ENCODE assay signal across 15 cellular contexts in the genomic region with DNA sequence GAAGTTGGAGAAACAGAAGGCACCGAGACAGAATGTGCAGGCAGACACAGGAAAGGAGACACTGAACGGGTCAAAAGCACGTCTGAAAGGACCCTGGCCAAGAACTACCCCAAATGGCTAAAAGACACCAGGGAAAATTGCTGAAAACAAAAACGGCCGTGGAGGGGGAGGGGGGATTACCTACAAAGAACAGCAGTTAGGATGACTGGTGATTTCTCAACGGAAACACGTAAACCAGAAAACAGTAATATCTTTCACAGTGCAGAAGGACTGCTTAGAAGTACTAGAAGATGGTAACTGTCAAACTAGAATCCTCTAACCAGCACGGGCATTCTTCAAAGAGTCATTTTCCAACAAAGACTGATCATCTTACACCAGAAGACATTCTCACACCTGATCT.
DNase-seq lines count a peak whose midpoint lies in the region; ATAC-seq lines count a peak whose summit lies in the region.
"Had no signal": no experiment of that assay in that cellular context is flagged by ENCODE, and none has a peak within 500 bp of the region (broad histone marks: within the 10 kb centered on the region; RNA-seq: fewer than 3 reads in every experiment).

No MANE protein-coding gene starts in this region.

- H3K4me1 Mint-ChIP-seq in activated CD4-positive, alpha-beta T cell treated with anti-CD3 and anti-CD28 coated beads, Interleukin-2, amount 10 ng/mL, durations not matched to agents 24 days and 14 days = peaks cover 71% of the 10 kb centered on the region
- peaks cover 52 to 62% of the 10 kb centered on the region in 2 donors for H3K4me1 Mint-ChIP-seq in effector memory CD8-positive, alpha-beta T cell (ENCODE audit: low read depth in 2 of 2)

- ATAC-seq in effector memory CD8-positive, alpha-beta T cell (replicated peaks) = no peak
- peak; percentile 26 for ATAC-seq in stimulated activated naive CD8-positive, alpha-beta T cell treated with anti-CD3 and anti-CD28 coated beads, Interleukin-15, Interleukin-2, amounts not matched to agents 100 U/mL and 50 U/mL, for 24 hours

- H3K27me3 Mint-ChIP-seq in activated CD4-positive, alpha-beta T cell treated with anti-CD3 and anti-CD28 coated beads, Interleukin-2, amount 10 ng/mL, durations not matched to agents 24 days and 14 days = no peaks in the 10 kb centered on the region
- H3K27me3 Mint-ChIP-seq in effector memory CD8-positive, alpha-beta T cell = no peaks in the 10 kb centered on the region

- H3K4me3 ChIP-seq in SJSA1 = no peak overlapping the region
- H3K4me3 ChIP-seq: heart right ventricle, skin epidermis, thyroid gland had no signal

- intact Hi-C loops in activated CD4-positive, alpha-beta T cell treated with anti-CD3 and anti-CD28 coated beads, Interleukin-2, amount 10 ng/mL, durations not matched to agents 24 days and 14 days (cut with micrococcal nuclease) = loop anchor here (2.0 to 5.0 kb wide), 4 partner anchors 39 to 123 kb away; no protein-coding TSS in a partner anchor

- peak overlapping the region; percentile 61 for H3K27ac Mint-ChIP-seq in activated CD4-positive, alpha-beta T cell treated with anti-CD3 and anti-CD28 coated beads, Interleukin-2, amount 10 ng/mL, durations not matched to agents 24 days and 14 days
- H3K27ac Mint-ChIP-seq in effector memory CD8-positive, alpha-beta T cell = peak overlapping the region; percentile 81 to 93

- no peaks in the 10 kb centered on the region for H3K27me3 ChIP-seq in SJSA1 (replicated peaks)
- H3K27me3 ChIP-seq: heart right ventricle, thyroid gland had no signal

- DNase-seq in activated CD4-positive, alpha-beta T cell treated with anti-CD3 and anti-CD28 coated beads, Interleukin-2, amount 10 ng/mL, durations not matched to agents 24 days and 14 days = no peak
- no peak for DNase-seq in activated CD4-positive, alpha-beta T cell treated with anti-CD3 and anti-CD28 coated beads, Interleukin-2, amount 50 U/mL, for 1 hour
- DNase-seq in SJSA1 (ENCODE audit: low read depth in 1 of 2, low spot score in 2 of 2) (peak in 1 of 2 experiments; percentile 21), medulla oblongata (ENCODE audit: extremely low spot score) (no peak), KBM-7 (no peak), NCI-H345 treated with DMSO at 0.1 percent for 48 hours (lab: John Stamatoyannopoulos, UW; ENCODE audit: unreplicated experiment) (no peak)
- no peak for DNase-seq in effector memory CD8-positive, alpha-beta T cell
- no peak for DNase-seq in stimulated activated naive CD8-positive, alpha-beta T cell treated with anti-CD3 and anti-CD28 coated beads, Interleukin-15, Interleukin-2, amounts not matched to agents 100 U/mL and 50 U/mL, for 24 hours
- DNase-seq: ACHN; central memory CD4-positive, alpha-beta T cell; heart right ventricle; NCI-H1417 treated with DMSO at 0.1 percent for 48 hours; Right ventricle myocardium superior; thyroid gland had no signal

- H3K9me3 Mint-ChIP-seq in activated CD4-positive, alpha-beta T cell treated with anti-CD3 and anti-CD28 coated beads, Interleukin-2, amount 10 ng/mL, durations not matched to agents 24 days and 14 days = no peaks in the 10 kb centered on the region
- H3K9me3 Mint-ChIP-seq in effector memory CD8-positive, alpha-beta T cell = peaks cover 0 to 8% of the 10 kb centered on the region in 2 donors

- no peaks in the 10 kb centered on the region for H3K36me3 ChIP-seq in SJSA1
- H3K36me3 ChIP-seq: heart right ventricle, thyroid gland had no signal

- H3K4me3 Mint-ChIP-seq in activated CD4-positive, alpha-beta T cell treated with anti-CD3 and anti-CD28 coated beads, Interleukin-2, amount 10 ng/mL, durations not matched to agents 24 days and 14 days = peak overlapping the region; percentile 78
- H3K4me3 Mint-ChIP-seq in effector memory CD8-positive, alpha-beta T cell = peak overlapping the region; percentile 74 to 83

- H3K4me1 ChIP-seq in SJSA1 (replicated peaks) = peaks cover 29% of the 10 kb centered on the region

- no peaks in the 10 kb centered on the region for H3K9me3 ChIP-seq in SJSA1 (replicated peaks)
- H3K9me3 ChIP-seq: thyroid gland had no signal

- H3K27ac ChIP-seq in SJSA1 = peak overlapping the region; percentile 70
- H3K27ac ChIP-seq: thyroid gland had no signal

- in situ Hi-C loops in KBM-7 (cut with MboI; ENCODE audit: low pct_unique_long_range_greater_than_20kb, low sequenced_read_pairs) = no loop called here

- peaks cover 45% of the 10 kb centered on the region for H3K36me3 Mint-ChIP-seq in activated CD4-positive, alpha-beta T cell treated with anti-CD3 and anti-CD28 coated beads, Interleukin-2, amount 10 ng/mL, durations not matched to agents 24 days and 14 days (ENCODE audit: low read depth)
- peaks cover 16% of the 10 kb centered on the region for H3K36me3 Mint-ChIP-seq in effector memory CD8-positive, alpha-beta T cell (ENCODE audit: insufficient read depth)
